In the genomic region with DNA sequence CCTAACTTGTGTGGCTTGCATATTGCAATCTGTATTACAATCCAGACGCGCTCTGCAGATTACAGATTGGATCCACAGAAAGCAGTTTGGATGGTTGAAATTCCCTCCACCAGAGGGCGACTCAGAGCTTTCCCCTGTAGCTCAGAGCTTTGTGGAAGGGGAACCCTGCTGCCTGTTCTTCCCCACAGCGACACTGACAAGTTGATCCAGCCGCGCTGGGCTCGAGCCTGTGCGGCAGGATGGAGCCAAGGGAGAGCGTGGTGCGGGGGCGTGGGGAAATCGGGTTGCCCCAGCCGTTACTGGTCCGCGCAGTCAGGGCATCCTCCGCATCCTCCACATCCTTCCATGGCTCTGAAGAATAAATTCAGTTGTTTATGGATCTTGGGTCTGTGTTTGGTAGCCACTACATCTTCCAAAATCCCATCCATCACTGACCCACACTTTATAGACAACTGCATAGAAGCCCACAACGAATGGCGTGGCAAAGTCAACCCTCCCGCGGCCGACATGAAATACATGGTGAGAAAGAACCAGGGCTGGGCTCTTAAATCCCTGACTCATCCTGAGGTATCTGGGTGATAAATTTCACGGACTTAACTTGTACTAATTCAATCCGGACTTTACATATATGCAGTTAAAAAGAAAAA, we compare ENCODE assay signal across 8 cellular contexts. TPM values are rescaled to one million over a fixed set of nuclear protein-coding genes. Genes with fewer than 3 reads are reported as not detected.
DNase-seq lines count a peak whose midpoint lies in the region; ATAC-seq, FAIRE-seq and TF ChIP-seq lines count a peak whose summit lies in the region.

A gene with protein sequence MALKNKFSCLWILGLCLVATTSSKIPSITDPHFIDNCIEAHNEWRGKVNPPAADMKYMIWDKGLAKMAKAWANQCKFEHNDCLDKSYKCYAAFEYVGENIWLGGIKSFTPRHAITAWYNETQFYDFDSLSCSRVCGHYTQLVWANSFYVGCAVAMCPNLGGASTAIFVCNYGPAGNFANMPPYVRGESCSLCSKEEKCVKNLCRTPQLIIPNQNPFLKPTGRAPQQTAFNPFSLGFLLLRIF (plus strand): TSS at position 287 of the 647 bp plus-strand sequence. CDS start 59 bp downstream, at position 346.

- H3K36me3 Mint-ChIP-seq in WTC11 = no peaks in the 10 kb centered on the region
- H3K36me3 Mint-ChIP-seq in central memory CD8-positive, alpha-beta T cell (ENCODE audit: insufficient read depth) = peaks cover 1% of the 10 kb centered on the region

- DNase-seq in NCI-H187 (lab: John Stamatoyannopoulos, UW) = peak; percentile 20 to 67
- no peak for DNase-seq in NCI-H187 treated with DMSO at 0.1 percent for 48 hours (lab: John Stamatoyannopoulos, UW)
- peak; percentile 81 for DNase-seq in NCI-H1105 treated with DMSO at 0.1 percent for 48 hours (lab: John Stamatoyannopoulos, UW)
- DNase-seq in WTC11 (ENCODE audit: low spot score) = peak; percentile 96
- DNase-seq in central memory CD8-positive, alpha-beta T cell (ENCODE audit: low spot score in 2 of 2) = peak; percentile 69 to 73
- peak; percentile 62 to 83 (median 78) for DNase-seq in stimulated activated CD4-positive, alpha-beta T cell treated with anti-CD3 and anti-CD28 coated beads, Interleukin-12 subunit alpha, Interleukin-12 subunit beta, amount 100 ng/mL, for 48 hours (ENCODE audit: low read depth in 2 of 3, low spot score in 1 of 3)

- no peaks in the 10 kb centered on the region for H3K27me3 Mint-ChIP-seq in WTC11 (ENCODE audit: low read depth)
- peaks cover 19% of the 10 kb centered on the region for H3K27me3 Mint-ChIP-seq in central memory CD8-positive, alpha-beta T cell

- CTCF ChIA-PET in WTC11 (lab: Charles Lee) = interaction anchor here (0.6 to 1.6 kb wide), 15 partner anchors 9 to 612 kb away, joined by 3 to 16 read pairs (median 3); partner anchors contain the start of gene GLIPR1L2

- TF ChIP-seq CTCF in WTC11 (IDR thresholded peaks at IDR 0.05) = peak; percentile 86

- peak within 1 kb of the TSS; percentile 81 for H3K4me3 Mint-ChIP-seq in WTC11
- peak within 1 kb of the TSS; percentile 65 for H3K4me3 Mint-ChIP-seq in central memory CD8-positive, alpha-beta T cell

- peaks cover 8% of the 10 kb centered on the region for H3K9me3 Mint-ChIP-seq in WTC11
- no peaks in the 10 kb centered on the region for H3K9me3 Mint-ChIP-seq in central memory CD8-positive, alpha-beta T cell

- H3K27ac Mint-ChIP-seq in WTC11 = no peak within 1 kb of the TSS
- no peak within 1 kb of the TSS for H3K27ac Mint-ChIP-seq in central memory CD8-positive, alpha-beta T cell (ENCODE audit: low read depth)

- peak; percentile 89 for FAIRE-seq in islet of Langerhans (lab: Jason Lieb, UNC)

- ATAC-seq in HG02642 (IDR thresholded peaks at IDR 0.05; ENCODE audit: poor library complexity, unreplicated experiment) (peak; percentile 68), WTC11 (peak; percentile 91)
- peak; percentile 71 for ATAC-seq in central memory CD8-positive, alpha-beta T cell (replicated peaks; ENCODE audit: extremely low read depth, poor library complexity, severe bottlenecking)

- POLR2A ChIA-PET in WTC11 (lab: Charles Lee) = no interaction called here

- peaks cover 9% of the 10 kb centered on the region for H3K4me1 Mint-ChIP-seq in WTC11
- peaks cover 19% of the 10 kb centered on the region for H3K4me1 Mint-ChIP-seq in central memory CD8-positive, alpha-beta T cell

TF ChIP-seq in WTC11, 78 proteins besides CTCF, POLR2A, EP300 and RAD21 (continues in another document):
- TF ChIP-seq ZNF263 (CRISPR knock-in tag; IDR thresholded peaks at IDR 0.05; ENCODE audit: low read depth) (no peak), TEAD1 (CRISPR knock-in tag; IDR thresholded peaks at IDR 0.05) (peak; percentile 100), ZNF121 (CRISPR knock-in tag; IDR thresholded peaks at IDR 0.05) (no peak), AFF4 (CRISPR knock-in tag; IDR thresholded peaks at IDR 0.05; ENCODE audit: borderline replicate concordance) (no peak), NFYB (CRISPR knock-in tag; conservative IDR thresholded peaks at IDR 0.05; ENCODE audit: low read depth) (no peak), ZNF396 (CRISPR knock-in tag; IDR thresholded peaks at IDR 0.05; ENCODE audit: borderline replicate concordance) (no peak), ATF1 (CRISPR knock-in tag; IDR thresholded peaks at IDR 0.05) (no peak), ZNF671 (CRISPR knock-in tag; IDR thresholded peaks at IDR 0.05) (no peak), E2F1 (CRISPR knock-in tag; IDR thresholded peaks at IDR 0.05) (no peak), ZNF219 (CRISPR knock-in tag; IDR thresholded peaks at IDR 0.05; ENCODE audit: borderline replicate concordance) (no peak), ZNF281 (CRISPR knock-in tag; IDR thresholded peaks at IDR 0.05) (no peak)
- TF ChIP-seq, protein P1, sequence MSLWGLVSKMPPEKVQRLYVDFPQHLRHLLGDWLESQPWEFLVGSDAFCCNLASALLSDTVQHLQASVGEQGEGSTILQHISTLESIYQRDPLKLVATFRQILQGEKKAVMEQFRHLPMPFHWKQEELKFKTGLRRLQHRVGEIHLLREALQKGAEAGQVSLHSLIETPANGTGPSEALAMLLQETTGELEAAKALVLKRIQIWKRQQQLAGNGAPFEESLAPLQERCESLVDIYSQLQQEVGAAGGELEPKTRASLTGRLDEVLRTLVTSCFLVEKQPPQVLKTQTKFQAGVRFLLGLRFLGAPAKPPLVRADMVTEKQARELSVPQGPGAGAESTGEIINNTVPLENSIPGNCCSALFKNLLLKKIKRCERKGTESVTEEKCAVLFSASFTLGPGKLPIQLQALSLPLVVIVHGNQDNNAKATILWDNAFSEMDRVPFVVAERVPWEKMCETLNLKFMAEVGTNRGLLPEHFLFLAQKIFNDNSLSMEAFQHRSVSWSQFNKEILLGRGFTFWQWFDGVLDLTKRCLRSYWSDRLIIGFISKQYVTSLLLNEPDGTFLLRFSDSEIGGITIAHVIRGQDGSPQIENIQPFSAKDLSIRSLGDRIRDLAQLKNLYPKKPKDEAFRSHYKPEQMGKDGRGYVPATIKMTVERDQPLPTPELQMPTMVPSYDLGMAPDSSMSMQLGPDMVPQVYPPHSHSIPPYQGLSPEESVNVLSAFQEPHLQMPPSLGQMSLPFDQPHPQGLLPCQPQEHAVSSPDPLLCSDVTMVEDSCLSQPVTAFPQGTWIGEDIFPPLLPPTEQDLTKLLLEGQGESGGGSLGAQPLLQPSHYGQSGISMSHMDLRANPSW (CRISPR knock-in tag; conservative IDR thresholded peaks at IDR 0.05; ENCODE audit: low read depth) = no peak

RNA-seq across cellular contexts. Expression of the gene that starts here (rescaled TPM):
- 0.69 TPM in 1 of 3 replicates, not detected in the others for total RNA-seq in WTC11 (2021)

Comparison
In these comparisons a context has a peak if more than half of its experiments do, and no peak if none do; other contexts are left out.
1. Peak in DNase-seq and ATAC-seq in WTC11; RNA of the gene not detected or under 1 TPM.